Comparison of ENCODE assay signal across 15 cellular contexts in the genomic region with DNA sequence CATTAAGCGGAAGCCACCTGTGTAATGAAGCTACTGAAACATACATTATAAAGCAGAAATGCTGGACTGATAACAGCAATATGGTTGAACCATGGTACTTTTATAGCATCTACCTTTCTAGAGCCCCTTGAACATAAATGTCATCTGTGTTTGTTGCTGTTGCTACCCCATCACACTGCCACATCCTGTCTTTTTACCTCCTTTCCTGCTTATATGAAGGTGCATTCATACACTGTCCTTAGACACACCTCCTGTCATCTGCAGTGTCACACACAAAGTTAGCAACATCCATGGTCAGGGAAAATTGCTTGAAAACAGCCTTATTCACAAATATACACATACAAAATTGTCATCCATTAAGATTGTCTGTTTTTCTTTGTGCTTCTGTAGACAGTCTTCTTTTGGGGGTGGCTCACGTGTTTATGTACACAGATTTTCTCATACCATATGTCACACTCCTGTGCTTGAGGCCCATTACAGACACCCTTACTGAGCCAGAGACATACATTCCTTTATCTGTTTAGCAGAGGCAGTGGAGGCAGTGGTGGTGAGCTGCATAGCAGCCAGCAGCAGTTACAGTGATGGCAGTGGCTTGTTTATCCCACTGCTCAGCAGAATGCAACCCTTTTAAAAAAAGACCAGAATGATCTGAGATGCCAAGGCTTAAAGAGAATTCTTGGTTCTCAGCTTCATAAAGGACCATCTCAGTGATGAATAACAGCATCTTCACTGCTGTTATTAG. TPM values are rescaled to one million over a fixed set of nuclear protein-coding genes. Genes with fewer than 3 reads are reported as not detected.
DNase-seq lines count a peak whose midpoint lies in the region; ATAC-seq and TF ChIP-seq lines count a peak whose summit lies in the region.
"Had no signal": no experiment of that assay in that cellular context is flagged by ENCODE, and none has a peak within 500 bp of the region (broad histone marks: within the 10 kb centered on the region; RNA-seq: fewer than 3 reads in every experiment).

No MANE protein-coding gene starts in this region.

- no peaks in the 10 kb centered on the region for H3K9me3 Mint-ChIP-seq in CD8-positive, alpha-beta T cell
- no peaks in the 10 kb centered on the region for H3K9me3 Mint-ChIP-seq in activated T-helper 1 cell treated with anti-CD3 and anti-CD28 coated beads, Interleukin-12 subunit alpha, Interleukin-12 subunit beta, Interleukin-2, Interleukin-4 antibody, amounts not matched to agents 30 ng/mL and 10 ng/mL and 1 ng/mL, durations not matched to agents 14 hours and 24 hours and 36 hours

- no peaks in the 10 kb centered on the region for H3K9me3 ChIP-seq in CD8-positive, alpha-beta T cell (ENCODE audit: low read length)
- no peaks in the 10 kb centered on the region for H3K9me3 ChIP-seq in ovary
- H3K9me3 ChIP-seq: SJSA1 had no signal

- H3K27me3 ChIP-seq in CD8-positive, alpha-beta T cell (ENCODE audit: insufficient read depth, low read length): no peaks in the 10 kb centered on the region
- H3K27me3 ChIP-seq in foreskin keratinocyte (no peaks in the 10 kb centered on the region), ovary (no peaks in the 10 kb centered on the region)
- H3K27me3 ChIP-seq: SJSA1 had no signal

- POLR2A ChIA-PET in CD8-positive, alpha-beta T cell (lab: Charles Lee): no interaction called here

- DNase-seq in DMS 273 (lab: John Stamatoyannopoulos, UW; ENCODE audit: unreplicated experiment) (peak; percentile 17), DMS 273 treated with DMSO at 0.1 percent for 48 hours (lab: John Stamatoyannopoulos, UW) (no peak), NCI-H82 treated with DMSO at 0.1 percent for 48 hours (lab: John Stamatoyannopoulos, UW; ENCODE audit: unreplicated experiment) (peak; percentile 34), foreskin keratinocyte (no peak), ovary (no peak)
- no peak for DNase-seq in CD8-positive, alpha-beta T cell
- DNase-seq in activated T-helper 1 cell treated with anti-CD3 and anti-CD28 coated beads, Interleukin-12 subunit alpha, Interleukin-12 subunit beta, Interleukin-2, Interleukin-4 antibody, amounts not matched to agents 30 ng/mL and 10 ng/mL and 1 ng/mL, durations not matched to agents 14 hours and 24 hours and 36 hours (ENCODE audit: low spot score): no peak
- DNase-seq: GM23248, NCI-H1417 treated with DMSO at 0.1 percent for 48 hours, NCI-H2029 treated with DMSO at 0.1 percent for 48 hours had no signal

- TF ChIP-seq EP300 in ovary (IDR thresholded peaks at IDR 0.05): no peak

- no peaks in the 10 kb centered on the region for H3K36me3 ChIP-seq in CD8-positive, alpha-beta T cell (ENCODE audit: insufficient read depth, low read length)
- H3K36me3 ChIP-seq in ovary: no peaks in the 10 kb centered on the region
- H3K36me3 ChIP-seq: SJSA1 had no signal

- no peaks in the 10 kb centered on the region for H3K27me3 Mint-ChIP-seq in CD8-positive, alpha-beta T cell (ENCODE audit: low read depth)
- H3K27me3 Mint-ChIP-seq in activated T-helper 1 cell treated with anti-CD3 and anti-CD28 coated beads, Interleukin-12 subunit alpha, Interleukin-12 subunit beta, Interleukin-2, Interleukin-4 antibody, amounts not matched to agents 30 ng/mL and 10 ng/mL and 1 ng/mL, durations not matched to agents 14 hours and 24 hours and 36 hours (ENCODE audit: insufficient read depth): no peaks in the 10 kb centered on the region

- no peak overlapping the region for H3K4me3 ChIP-seq in CD8-positive, alpha-beta T cell (ENCODE audit: low read depth, low read length)
- no peak overlapping the region for H3K4me3 ChIP-seq in ovary
- H3K4me3 ChIP-seq: GM23248, SJSA1 had no signal

- peak; percentile 62 for ATAC-seq in CD8-positive, alpha-beta T cell
- ATAC-seq in foreskin keratinocyte (peak; percentile 11), GM21360 (IDR thresholded peaks at IDR 0.05; ENCODE audit: unreplicated experiment) (no peak)

- H3K4me3 Mint-ChIP-seq in CD8-positive, alpha-beta T cell: no peak overlapping the region
- no peak overlapping the region for H3K4me3 Mint-ChIP-seq in activated T-helper 1 cell treated with anti-CD3 and anti-CD28 coated beads, Interleukin-12 subunit alpha, Interleukin-12 subunit beta, Interleukin-2, Interleukin-4 antibody, amounts not matched to agents 30 ng/mL and 10 ng/mL and 1 ng/mL, durations not matched to agents 14 hours and 24 hours and 36 hours

- CTCF ChIA-PET in CD8-positive, alpha-beta T cell (lab: Charles Lee): interaction anchor here (9.2 kb wide), 1 partner anchor 110 kb away, joined by 122 read pairs; no protein-coding TSS in a partner anchor

- WGBS in ovary, 3 donors: 88 to 93% (median 93%) methylated on average over 2 of the region's 2 CpGs

- TF ChIP-seq POLR2A in ovary (IDR thresholded peaks at IDR 0.05): no peak

- H3K36me3 Mint-ChIP-seq in CD8-positive, alpha-beta T cell: peaks cover 6% of the 10 kb centered on the region
- H3K36me3 Mint-ChIP-seq in activated T-helper 1 cell treated with anti-CD3 and anti-CD28 coated beads, Interleukin-12 subunit alpha, Interleukin-12 subunit beta, Interleukin-2, Interleukin-4 antibody, amounts not matched to agents 30 ng/mL and 10 ng/mL and 1 ng/mL, durations not matched to agents 14 hours and 24 hours and 36 hours (ENCODE audit: low read depth): peaks cover 5% of the 10 kb centered on the region

- no peak overlapping the region for H3K27ac Mint-ChIP-seq in CD8-positive, alpha-beta T cell
- no peak overlapping the region for H3K27ac Mint-ChIP-seq in activated T-helper 1 cell treated with anti-CD3 and anti-CD28 coated beads, Interleukin-12 subunit alpha, Interleukin-12 subunit beta, Interleukin-2, Interleukin-4 antibody, amounts not matched to agents 30 ng/mL and 10 ng/mL and 1 ng/mL, durations not matched to agents 14 hours and 24 hours and 36 hours

- intact Hi-C loops in CD8-positive, alpha-beta T cell (cut with DNase I, micrococcal nuclease): loop anchor here in 1 of 2 experiments (10.0 kb wide), 1 partner anchor 408 kb away; no protein-coding TSS in a partner anchor
- intact Hi-C loops in ovary (cut with DNase I): loop anchor here in 3 of 4 donors (10.0 kb wide), 2 partner anchors 98 to 108 kb away; no protein-coding TSS in a partner anchor
- intact Hi-C loops in activated T-helper 1 cell treated with anti-CD3 and anti-CD28 coated beads, Interleukin-12 subunit alpha, Interleukin-12 subunit beta, Interleukin-2, Interleukin-4 antibody, amounts not matched to agents 30 ng/mL and 10 ng/mL and 1 ng/mL, durations not matched to agents 14 hours and 24 hours and 36 hours (cut with micrococcal nuclease): loop anchor here (10.0 kb wide), 2 partner anchors 198 to 408 kb away; a partner anchor contains a TSS

- TF ChIP-seq CTCF in CD8-positive, alpha-beta T cell (IDR thresholded peaks at IDR 0.05): no peak
- TF ChIP-seq CTCF in foreskin keratinocyte (conservative IDR thresholded peaks at IDR 0.05): no peak
- no peak for TF ChIP-seq CTCF in ovary (IDR thresholded peaks at IDR 0.05)

- H3K4me1 ChIP-seq in CD8-positive, alpha-beta T cell (ENCODE audit: insufficient read depth, low read length): peaks cover 10% of the 10 kb centered on the region
- H3K4me1 ChIP-seq in foreskin keratinocyte (no peaks in the 10 kb centered on the region), ovary (ENCODE audit: insufficient read depth) (no peaks in the 10 kb centered on the region)
- H3K4me1 ChIP-seq: SJSA1 had no signal

- peaks cover 15% of the 10 kb centered on the region for H3K4me1 Mint-ChIP-seq in CD8-positive, alpha-beta T cell (ENCODE audit: low read depth)
- H3K4me1 Mint-ChIP-seq in activated T-helper 1 cell treated with anti-CD3 and anti-CD28 coated beads, Interleukin-12 subunit alpha, Interleukin-12 subunit beta, Interleukin-2, Interleukin-4 antibody, amounts not matched to agents 30 ng/mL and 10 ng/mL and 1 ng/mL, durations not matched to agents 14 hours and 24 hours and 36 hours (ENCODE audit: low read depth): peaks cover 17% of the 10 kb centered on the region

- H3K27ac ChIP-seq in CD8-positive, alpha-beta T cell (ENCODE audit: low read depth, low read length): no peak overlapping the region
- H3K27ac ChIP-seq in foreskin keratinocyte (no peak overlapping the region), ovary (no peak overlapping the region)
- H3K27ac ChIP-seq: 22Rv1, GM23248, HL-60, RWPE1, SJSA1 had no signal

RNA-seq across cellular contexts. Expression of a gene that starts 25.9 kb away (rescaled TPM):
- total RNA-seq in CD8-positive, alpha-beta T cell: 100 to 1,000 TPM; 116 TPM
- total RNA-seq in foreskin keratinocyte (110 and 124 TPM in 2 replicates), ovary (100 to 1,000 TPM in 1 of 7 donors, 10 to 100 TPM in 6; 40.6 to 101 (median 76.0) TPM)
- polyA plus RNA-seq in foreskin keratinocyte (38.0 and 43.3 TPM in 2 replicates), ovary (10 to 100 TPM; 60.7 to 87.3 TPM)
- total RNA-seq in activated T-helper 1 cell treated with anti-CD3 and anti-CD28 coated beads, Interleukin-12 subunit alpha, Interleukin-12 subunit beta, Interleukin-2, Interleukin-4 antibody, amounts not matched to agents 30 ng/mL and 10 ng/mL and 1 ng/mL, durations not matched to agents 14 hours and 24 hours and 36 hours: 109 TPM in 2 replicates

RNA-seq across cellular contexts. Expression of a gene that starts 26.1 kb away (rescaled TPM):
- total RNA-seq in CD8-positive, alpha-beta T cell: 1 to 10 TPM; 1.2 to 2.3 TPM
- total RNA-seq in foreskin keratinocyte: 31.0 and 33.6 TPM in 2 replicates
- polyA plus RNA-seq in foreskin keratinocyte: 45.2 and 47.1 TPM in 2 replicates
- total RNA-seq in ovary: 10 to 100 TPM in 3 of 7 donors, 1 to 10 TPM in 4; 3.4 to 11.9 (median 9.8) TPM
- polyA plus RNA-seq in ovary: 10 to 100 TPM in 1 of 2 donors, 1 to 10 TPM in 1; 6.3 to 32.2 TPM
- 27.0 and 27.4 TPM in 2 replicates for total RNA-seq in activated T-helper 1 cell treated with anti-CD3 and anti-CD28 coated beads, Interleukin-12 subunit alpha, Interleukin-12 subunit beta, Interleukin-2, Interleukin-4 antibody, amounts not matched to agents 30 ng/mL and 10 ng/mL and 1 ng/mL, durations not matched to agents 14 hours and 24 hours and 36 hours

RNA-seq across cellular contexts. Expression of a gene that starts 26.3 kb away (rescaled TPM):
- 10 to 100 TPM; 60.7 to 63.4 TPM for total RNA-seq in CD8-positive, alpha-beta T cell
- total RNA-seq in foreskin keratinocyte: 29.9 and 31.3 TPM in 2 replicates
- 22.9 and 25.5 TPM in 2 replicates for polyA plus RNA-seq in foreskin keratinocyte
- total RNA-seq in ovary: 10 to 100 TPM; 22.4 to 31.0 (median 26.7) TPM
- 10 to 100 TPM; 26.7 to 29.8 TPM for polyA plus RNA-seq in ovary
- total RNA-seq in activated T-helper 1 cell treated with anti-CD3 and anti-CD28 coated beads, Interleukin-12 subunit alpha, Interleukin-12 subunit beta, Interleukin-2, Interleukin-4 antibody, amounts not matched to agents 30 ng/mL and 10 ng/mL and 1 ng/mL, durations not matched to agents 14 hours and 24 hours and 36 hours: 46.1 and 47.4 TPM in 2 replicates

RNA-seq across cellular contexts. Expression of a gene that starts 47.0 kb away (rescaled TPM):
- not detected for total RNA-seq in CD8-positive, alpha-beta T cell
- total RNA-seq in foreskin keratinocyte (not detected in 2 replicates), ovary (1 to 10 TPM in 1 of 7 donors, under 1 TPM in 5, not detected in 1; 0.05 to 2.0 (median 0.16) TPM)
- polyA plus RNA-seq in foreskin keratinocyte (not detected in 2 replicates), ovary (under 1 TPM; 0.01 to 0.08 TPM)
- total RNA-seq in activated T-helper 1 cell treated with anti-CD3 and anti-CD28 coated beads, Interleukin-12 subunit alpha, Interleukin-12 subunit beta, Interleukin-2, Interleukin-4 antibody, amounts not matched to agents 30 ng/mL and 10 ng/mL and 1 ng/mL, durations not matched to agents 14 hours and 24 hours and 36 hours: not detected in 2 replicates
- total RNA-seq: GM23248, SJSA1 had no signal

Comparison
In these comparisons a context has a peak if more than half of its experiments do, and no peak if none do; other contexts are left out.
1. DNase-seq: peak in DMS 273 (single experiment) and NCI-H82 treated with DMSO at 0.1 percent for 48 hours (single experiment); none in DMS 273 treated with DMSO at 0.1 percent for 48 hours (single experiment), CD8-positive, alpha-beta T cell (0 of 7), foreskin keratinocyte (0 of 2), ovary (0 of 5) and activated T-helper 1 cell treated with anti-CD3 and anti-CD28 coated beads, Interleukin-12 subunit alpha, Interleukin-12 subunit beta, Interleukin-2, Interleukin-4 antibody, amounts not matched to agents 30 ng/mL and 10 ng/mL and 1 ng/mL, durations not matched to agents 14 hours and 24 hours and 36 hours (single experiment).